Comparison of ENCODE assay signal across 8 cellular contexts in genomic region chr3:123201223-123201556, GRCh38. TPM values are rescaled to one million over a fixed set of nuclear protein-coding genes. Genes with fewer than 3 reads are reported as not detected.
DNase-seq lines count a peak whose midpoint lies in the region; ATAC-seq and TF ChIP-seq lines count a peak whose summit lies in the region.

No MANE protein-coding gene starts in this region.

- H3K4me1 ChIP-seq in DND-41 (ENCODE audit: insufficient read depth, low read length) (peaks cover 28% of the 10 kb centered on the region), PC-9 (replicated peaks; ENCODE audit: insufficient read depth) (peaks cover 13% of the 10 kb centered on the region), ovary (ENCODE audit: insufficient read depth) (no peaks in the 10 kb centered on the region)

- POLR2A ChIA-PET in PC-9 (lab: Charles Lee; ENCODE audit: unreplicated experiment) (interaction anchor here (0.7 kb wide), 2 partner anchors 141 to 332 kb away, joined by 3 to 7 read pairs; no protein-coding TSS in a partner anchor), GM10248 (lab: Yijun Ruan, JAX) (interaction anchor here (1.0 kb wide), 1 partner anchor 17 kb away, joined by 4 read pairs; no protein-coding TSS in a partner anchor)

- H3K79me2 ChIP-seq in DND-41 (ENCODE audit: insufficient read depth, low read length) = peaks cover 38% of the 10 kb centered on the region
- H3K79me2 ChIP-seq in PC-9 (ENCODE audit: low read depth) = peaks cover 25% of the 10 kb centered on the region

- CTCF ChIA-PET in PC-9 (lab: Charles Lee) = no interaction called here
- CTCF ChIA-PET in GM10248 (lab: Yijun Ruan, JAX) = interaction anchor here (0.8 kb wide), 1 partner anchor 30 kb away, joined by 3 read pairs; no protein-coding TSS in a partner anchor

- TF ChIP-seq EP300 in ovary (IDR thresholded peaks at IDR 0.05) = no peak

- ATAC-seq in DND-41 (ENCODE audit: insufficient read depth, low read depth) = no peak
- ATAC-seq in HG03108 (IDR thresholded peaks at IDR 0.05; ENCODE audit: unreplicated experiment) = no peak

- H3K9ac ChIP-seq in DND-41 (ENCODE audit: low read depth, low read length) = peak overlapping the region; percentile 83

- H3K4me3 ChIP-seq in DND-41 (ENCODE audit: low read depth in 1 of 2, low read length in 2 of 2) = peak overlapping the region; percentile 19 to 87; a peak in 3 of 4 replicates
- H3K4me3 ChIP-seq in PC-9 = peak overlapping the region; percentile 74
- peak overlapping the region; percentile 81 for H3K4me3 ChIP-seq in ovary

- no peaks in the 10 kb centered on the region for H3F3A ChIP-seq in PC-9 (ENCODE audit: insufficient read depth, low read depth)

- peak overlapping the region; percentile 100 for H2AFZ ChIP-seq in DND-41 (ENCODE audit: low read depth, low read length)
- peak overlapping the region; percentile 91 for H2AFZ ChIP-seq in PC-9

- intact Hi-C loops in PC-9 (cut with micrococcal nuclease; ENCODE audit: unreplicated experiment) = loop anchor here (1.0 to 5.0 kb wide), 2 partner anchors 134 to 309 kb away; partner anchors contain the start of gene PDIA5
- intact Hi-C loops in ovary (cut with DNase I) = no loop called here

- DNase-seq in DND-41 (no peak), PC-9 (no peak), epithelial cell of prostate (ENCODE audit: low read depth, low spot score) (no peak), ovary (no peak), EL (no peak), NCI-H1694 (lab: John Stamatoyannopoulos, UW) (no peak), GM10248 (ENCODE audit: extremely low spot score) (no peak)

- H3K9me2 ChIP-seq in PC-9 (ENCODE audit: insufficient read depth) = no peaks in the 10 kb centered on the region

- BruUV-seq in PC-9 (replicated peaks; lab: Mats Ljungman, UMichigan) = TSS peak; percentile 73

- H4K20me1 ChIP-seq in DND-41 (ENCODE audit: insufficient read depth, low read length) = no peaks in the 10 kb centered on the region
- no peaks in the 10 kb centered on the region for H4K20me1 ChIP-seq in PC-9 (ENCODE audit: insufficient read depth)

- TF ChIP-seq CTCF in DND-41 (IDR thresholded peaks at IDR 0.05; ENCODE audit: borderline replicate concordance, extremely low read depth, low read length, poor library complexity, severe bottlenecking) = no peak
- no peak for TF ChIP-seq CTCF in PC-9 (conservative IDR thresholded peaks at IDR 0.05)
- TF ChIP-seq CTCF in ovary (IDR thresholded peaks at IDR 0.05) = no peak
- no peak for TF ChIP-seq CTCF in GM10248 (IDR thresholded peaks at IDR 0.05; ENCODE audit: control extremely low read depth, extremely low read depth, low read depth, missing control alignments)

- H3K27ac ChIP-seq in DND-41 (ENCODE audit: low read length) (peak overlapping the region; percentile 80), PC-9 (peak overlapping the region; percentile 50), epithelial cell of prostate (peak overlapping the region; percentile 37), ovary (peak overlapping the region in 1 of 2 donors; percentile 83)

- H3K36me3 ChIP-seq in DND-41 (ENCODE audit: insufficient read depth, low read length) (no peaks in the 10 kb centered on the region), PC-9 (ENCODE audit: low read depth) (no peaks in the 10 kb centered on the region), ovary (no peaks in the 10 kb centered on the region)

- 1 to 2% (median 2%) methylated on average over 6 of the region's 6 CpGs for WGBS in ovary, 3 donors

- H3K4me2 ChIP-seq in DND-41 (ENCODE audit: insufficient read depth, low read length) (peak overlapping the region; percentile 89), PC-9 (peak overlapping the region; percentile 94)

- no peaks in the 10 kb centered on the region for H3K27me3 ChIP-seq in DND-41 (ENCODE audit: insufficient read depth, low read length, poor library complexity)
- no peaks in the 10 kb centered on the region for H3K27me3 ChIP-seq in PC-9 (ENCODE audit: insufficient read depth, low read depth)
- H3K27me3 ChIP-seq in ovary = no peaks in the 10 kb centered on the region

- no peaks in the 10 kb centered on the region for H3K9me3 ChIP-seq in DND-41 (ENCODE audit: insufficient read depth, low read length, severe bottlenecking)
- H3K9me3 ChIP-seq in PC-9 (ENCODE audit: insufficient read depth, low read depth) = peaks cover 4% of the 10 kb centered on the region; the same call in 1 of the 2 replicates
- H3K9me3 ChIP-seq in ovary = no peaks in the 10 kb centered on the region

- no peak for TF ChIP-seq POLR2A in ovary (IDR thresholded peaks at IDR 0.05)

RNA-seq across cellular contexts. Expression of gene SEC22A, which starts 0.6 kb away (rescaled TPM):
- total RNA-seq in PC-9 (2021) = 13.2 and 20.2 TPM in 2 replicates
- 10 to 100 TPM; 12.5 to 45.3 (median 19.9) TPM for total RNA-seq in ovary
- polyA plus RNA-seq in ovary = 10 to 100 TPM; 10.2 to 25.6 TPM
